ENCODE assay signal across 32 cellular contexts in the genomic region with DNA sequence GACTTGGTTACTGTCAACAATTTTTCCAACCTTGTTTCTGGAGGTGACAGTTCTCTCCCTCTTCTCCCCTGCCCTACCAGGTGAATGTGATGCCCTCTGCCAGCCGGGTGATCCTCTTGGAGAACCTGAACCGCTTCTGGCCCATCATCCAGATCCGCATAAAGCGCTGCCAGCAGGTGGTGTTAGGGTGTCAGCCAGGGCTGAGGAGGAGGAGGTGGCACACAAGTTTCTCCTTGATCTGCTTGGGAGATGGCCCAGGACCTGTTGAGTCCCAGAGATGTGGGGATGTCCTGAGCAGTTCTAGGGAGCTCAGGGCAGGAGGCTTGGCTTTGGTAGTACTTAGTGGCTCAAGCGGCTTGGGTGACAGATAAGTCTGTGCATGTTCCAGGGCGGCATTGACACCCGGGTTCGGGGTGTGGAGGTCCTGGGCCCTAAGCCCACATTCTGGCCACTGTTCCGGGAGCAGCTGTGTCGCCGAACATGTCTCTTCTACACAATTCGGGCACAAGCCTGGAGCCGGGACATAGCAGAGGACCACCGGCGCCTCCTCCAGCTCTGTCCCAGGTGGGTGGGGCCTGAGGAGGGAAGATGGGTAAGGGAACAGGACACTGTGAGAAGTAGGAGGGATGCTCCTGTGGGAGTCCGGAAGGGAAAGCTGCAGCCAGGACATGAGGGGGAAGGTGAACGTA.
DNase-seq lines count a peak whose midpoint lies in the region; ATAC-seq and TF ChIP-seq lines count a peak whose summit lies in the region.
"Had no signal": no experiment of that assay in that cellular context is flagged by ENCODE, and none has a peak within 500 bp of the region (broad histone marks: within the 10 kb centered on the region; RNA-seq: fewer than 3 reads in every experiment).

No MANE protein-coding gene starts in this region.

- H3K4me1 Mint-ChIP-seq in activated naive CD4-positive, alpha-beta T cell treated with anti-CD3 and anti-CD28 coated beads, Interleukin-2, amount 10 ng/mL, durations not matched to agents 7 days and 5 days = peaks cover 4% of the 10 kb centered on the region
- no peaks in the 10 kb centered on the region for H3K4me1 Mint-ChIP-seq in stimulated activated naive CD8-positive, alpha-beta T cell treated with anti-CD3 and anti-CD28 coated beads, Interleukin-15, amount 100 ng/mL, for 72 hours
- H3K4me1 Mint-ChIP-seq: CD14-positive monocyte had no signal

- H3K36me3 Mint-ChIP-seq in activated naive CD4-positive, alpha-beta T cell treated with anti-CD3 and anti-CD28 coated beads, Interleukin-2, amount 10 ng/mL, durations not matched to agents 7 days and 5 days = peaks cover 31% of the 10 kb centered on the region

- H3K4me3 Mint-ChIP-seq in activated naive CD4-positive, alpha-beta T cell treated with anti-CD3 and anti-CD28 coated beads, Interleukin-2, amount 10 ng/mL, durations not matched to agents 7 days and 5 days = no peak overlapping the region
- no peak overlapping the region for H3K4me3 Mint-ChIP-seq in stimulated activated naive CD8-positive, alpha-beta T cell treated with anti-CD3 and anti-CD28 coated beads, Interleukin-15, amount 100 ng/mL, for 72 hours
- H3K4me3 Mint-ChIP-seq: CD14-positive monocyte; effector memory CD8-positive, alpha-beta T cell; natural killer cell treated with Interleukin-12 subunit alpha and Interleukin-12 subunit beta and Interleukin-15 and Interleukin-18, amount 100 ng/mL, for 72 hours had no signal

- H3K27me3 Mint-ChIP-seq in activated naive CD4-positive, alpha-beta T cell treated with anti-CD3 and anti-CD28 coated beads, Interleukin-2, amount 10 ng/mL, durations not matched to agents 7 days and 5 days = no peaks in the 10 kb centered on the region
- H3K27me3 Mint-ChIP-seq in stimulated activated naive CD8-positive, alpha-beta T cell treated with anti-CD3 and anti-CD28 coated beads, Interleukin-15, amount 100 ng/mL, for 72 hours = no peaks in the 10 kb centered on the region
- H3K27me3 Mint-ChIP-seq: effector memory CD8-positive, alpha-beta T cell; natural killer cell treated with Interleukin-12 subunit alpha and Interleukin-12 subunit beta and Interleukin-15 and Interleukin-18, amount 100 ng/mL, for 72 hours had no signal

- no peak for TF ChIP-seq CTCF in coronary artery (IDR thresholded peaks at IDR 0.05)

- ATAC-seq in stimulated activated naive CD8-positive, alpha-beta T cell treated with anti-CD3 and anti-CD28 coated beads, Interleukin-15, amount 100 ng/mL, for 72 hours = no peak
- ATAC-seq in HG02840 (IDR thresholded peaks at IDR 0.05; ENCODE audit: low FRiP score, unreplicated experiment) (no peak), GM21381 (IDR thresholded peaks at IDR 0.05; ENCODE audit: unreplicated experiment) (no peak)
- ATAC-seq: effector memory CD8-positive, alpha-beta T cell; mucosa of descending colon; natural killer cell treated with Interleukin-12 subunit alpha and Interleukin-12 subunit beta and Interleukin-15 and Interleukin-18, amount 100 ng/mL, for 72 hours had no signal

- H3K27ac ChIP-seq in coronary artery = no peak overlapping the region
- H3K27ac ChIP-seq: parathyroid adenoma, SJCRH30, testis, WERI-Rb-1 had no signal

- no peak overlapping the region for H3K4me3 ChIP-seq in coronary artery
- H3K4me3 ChIP-seq: lung, mucosa of descending colon, SJCRH30, testis had no signal

- peak; percentile 19 for DNase-seq in activated naive CD4-positive, alpha-beta T cell treated with anti-CD3 and anti-CD28 coated beads, Interleukin-2, amount 10 ng/mL, durations not matched to agents 7 days and 5 days
- no peak for DNase-seq in activated naive CD4-positive, alpha-beta T cell treated with anti-CD3 and anti-CD28 coated beads, Interleukin-2, amount 50 U/mL, for 16 hours
- DNase-seq in coronary artery (ENCODE audit: low spot score) = peak; percentile 47
- DNase-seq in stimulated activated naive CD8-positive, alpha-beta T cell treated with anti-CD3 and anti-CD28 coated beads, Interleukin-15, amount 100 ng/mL, for 72 hours = no peak
- DNase-seq: activated CD4-positive, alpha-beta T cell treated with anti-CD3 and anti-CD28 coated beads for 48 hours; caudate nucleus; DMS79; effector memory CD8-positive, alpha-beta T cell; GDM1; hypothalamus; KBM-7; mucosa of descending colon; NCI-H1092 treated with DMSO at 0.1 percent for 48 hours; NCI-H187; NCI-H2171; NCI-H82; retina; RPMI8226; SJCRH30; small intestine; stimulated activated naive CD4-positive, alpha-beta T cell; SW 1271; T1000; testis; WERI-Rb-1 had no signal

- H3K9me3 Mint-ChIP-seq in activated naive CD4-positive, alpha-beta T cell treated with anti-CD3 and anti-CD28 coated beads, Interleukin-2, amount 10 ng/mL, durations not matched to agents 7 days and 5 days = no peaks in the 10 kb centered on the region
- no peaks in the 10 kb centered on the region for H3K9me3 Mint-ChIP-seq in stimulated activated naive CD8-positive, alpha-beta T cell treated with anti-CD3 and anti-CD28 coated beads, Interleukin-15, amount 100 ng/mL, for 72 hours
- H3K9me3 Mint-ChIP-seq: activated T-helper 2 cell treated with anti-CD3 and anti-CD28 coated beads, Interferon-gamma antibody, Interleukin-2, Interleukin-4, amounts not matched to agents 10 μg/mL and 5 μg/mL and 100 μg/mL, durations not matched to agents 14 hours and 24 hours and 36 hours; effector memory CD8-positive, alpha-beta T cell; natural killer cell treated with Interleukin-12 subunit alpha and Interleukin-12 subunit beta and Interleukin-15 and Interleukin-18, amount 100 ng/mL, for 72 hours had no signal

- peak overlapping the region; percentile 35 for H3K27ac Mint-ChIP-seq in activated naive CD4-positive, alpha-beta T cell treated with anti-CD3 and anti-CD28 coated beads, Interleukin-2, amount 10 ng/mL, durations not matched to agents 7 days and 5 days
- H3K27ac Mint-ChIP-seq in stimulated activated naive CD8-positive, alpha-beta T cell treated with anti-CD3 and anti-CD28 coated beads, Interleukin-15, amount 100 ng/mL, for 72 hours = peak overlapping the region; percentile 28 to 81
- H3K27ac Mint-ChIP-seq: activated T-helper 2 cell treated with anti-CD3 and anti-CD28 coated beads, Interferon-gamma antibody, Interleukin-2, Interleukin-4, amounts not matched to agents 10 μg/mL and 5 μg/mL and 100 μg/mL, durations not matched to agents 14 hours and 24 hours and 36 hours; natural killer cell treated with Interleukin-12 subunit alpha and Interleukin-12 subunit beta and Interleukin-15 and Interleukin-18, amount 100 ng/mL, for 72 hours had no signal

- CTCF ChIA-PET in activated naive CD4-positive, alpha-beta T cell treated with anti-CD3 and anti-CD28 coated beads, Interleukin-2, amount 10 ng/mL, durations not matched to agents 7 days and 5 days (lab: Charles Lee) = no interaction called here

Comparison
In these comparisons a context has a peak if more than half of its experiments do, and no peak if none do; other contexts are left out.
1. DNase-seq: peak in activated naive CD4-positive, alpha-beta T cell treated with anti-CD3 and anti-CD28 coated beads, Interleukin-2, amount 10 ng/mL, durations not matched to agents 7 days and 5 days (single experiment) and coronary artery (single experiment); none in activated naive CD4-positive, alpha-beta T cell treated with anti-CD3 and anti-CD28 coated beads, Interleukin-2, amount 50 U/mL, for 16 hours (single experiment) and stimulated activated naive CD8-positive, alpha-beta T cell treated with anti-CD3 and anti-CD28 coated beads, Interleukin-15, amount 100 ng/mL, for 72 hours (0 of 2).